8 cellular contexts compared by ENCODE assay signal in genomic region chr6:8102122-8102958, GRCh38. TPM values are rescaled to one million over a fixed set of nuclear protein-coding genes. Genes with fewer than 3 reads are reported as not detected.
DNase-seq lines count a peak whose midpoint lies in the region; ATAC-seq, FAIRE-seq and TF ChIP-seq lines count a peak whose summit lies in the region.

Gene EEF1E1 (minus strand): TSS chr6:8102548. CDS start chr6:8102521, 27 bp downstream.

- peak; percentile 99 for ATAC-seq in HG03442 (IDR thresholded peaks at IDR 0.05; ENCODE audit: unreplicated experiment)

- H3K4me1 Mint-ChIP-seq in chondrocyte (ENCODE audit: low read depth): peaks cover 20% of the 10 kb centered on the region

- FAIRE-seq in GM19239 (lab: Jason Lieb, UNC): peak; percentile 86

- H3K9me3 Mint-ChIP-seq in chondrocyte (ENCODE audit: low read depth): no peaks in the 10 kb centered on the region

- H3K27me3 ChIP-seq in BE2C: no peaks in the 10 kb centered on the region; the same call in 1 of the 2 replicates
- no peaks in the 10 kb centered on the region for H3K27me3 ChIP-seq in kidney epithelial cell (ENCODE audit: control insufficient read depth, insufficient read depth, low read length)

- peak within 1 kb of the TSS; percentile 92 for H3K27ac Mint-ChIP-seq in chondrocyte (ENCODE audit: unreplicated experiment)

- DNase-seq in BE2C: peak; percentile 96
- DNase-seq in GM19239 (ENCODE audit: insufficient read length, low spot score): peak; percentile 93
- peak; percentile 88 for DNase-seq in NCI-H510A treated with DMSO at 0.1 percent for 48 hours (lab: John Stamatoyannopoulos, UW)
- DNase-seq in activated CD4-positive, alpha-beta T cell treated with anti-CD3 and anti-CD28 coated beads for 24 hours (ENCODE audit: low read depth in 2 of 2): peak; percentile 99
- DNase-seq in chondrocyte (ENCODE audit: low spot score): peak; percentile 96
- DNase-seq in kidney epithelial cell (ENCODE audit: low read depth): peak; percentile 85
- DNase-seq in stimulated activated CD4-positive, alpha-beta T cell treated with anti-CD3 and anti-CD28 coated beads, Interleukin-15, amount 100 ng/mL, for 48 hours (ENCODE audit: low read depth in 2 of 2): peak; percentile 95 to 98

- no peak for TF ChIP-seq CTCF in BE2C (IDR thresholded peaks at IDR 0.05; ENCODE audit: low read depth, low read length)
- TF ChIP-seq CTCF in chondrocyte (IDR thresholded peaks at IDR 0.05): peak; percentile 39
- TF ChIP-seq CTCF in kidney epithelial cell (IDR thresholded peaks at IDR 0.05; ENCODE audit: insufficient read depth, low read length, poor library complexity, severe bottlenecking): no peak

- H3K4me1 ChIP-seq in BE2C: no peaks in the 10 kb centered on the region

- peak within 1 kb of the TSS; percentile 97 for H3K4me3 Mint-ChIP-seq in chondrocyte (ENCODE audit: unreplicated experiment)

- no peaks in the 10 kb centered on the region for H3K36me3 Mint-ChIP-seq in chondrocyte (ENCODE audit: low read depth)

- H3K9me3 ChIP-seq in BE2C: no peaks in the 10 kb centered on the region

- H3K27me3 Mint-ChIP-seq in chondrocyte (ENCODE audit: low read depth): no peaks in the 10 kb centered on the region

- H3K36me3 ChIP-seq in BE2C: peaks cover 18% of the 10 kb centered on the region
- no peaks in the 10 kb centered on the region for H3K36me3 ChIP-seq in kidney epithelial cell (ENCODE audit: control insufficient read depth, insufficient read depth, low read length)

- peak within 1 kb of the TSS; percentile 99 for H3K4me3 ChIP-seq in BE2C (ENCODE audit: low read depth, low read length)
- peak within 1 kb of the TSS; percentile 85 for H3K4me3 ChIP-seq in kidney epithelial cell (ENCODE audit: low read depth, low read length)

RNA-seq across cellular contexts. Expression of gene EEF1E1, which starts in this region (rescaled TPM):
- 54.0 TPM for polyA plus RNA-seq in BE2C (2012; ENCODE audit: insufficient read depth, insufficient read length, low read depth)
- total RNA-seq in chondrocyte (15.7 to 26.8 TPM (median 17.9 TPM) in 3 replicates), kidney epithelial cell (52.6 and 54.5 TPM in 2 replicates)

Comparison
In these comparisons a context has a peak if more than half of its experiments do, and no peak if none do; other contexts are left out.
1. Peak in every context shown above with its lines: DNase-seq, ATAC-seq and H3K4me3 ChIP-seq.